In the genomic region with DNA sequence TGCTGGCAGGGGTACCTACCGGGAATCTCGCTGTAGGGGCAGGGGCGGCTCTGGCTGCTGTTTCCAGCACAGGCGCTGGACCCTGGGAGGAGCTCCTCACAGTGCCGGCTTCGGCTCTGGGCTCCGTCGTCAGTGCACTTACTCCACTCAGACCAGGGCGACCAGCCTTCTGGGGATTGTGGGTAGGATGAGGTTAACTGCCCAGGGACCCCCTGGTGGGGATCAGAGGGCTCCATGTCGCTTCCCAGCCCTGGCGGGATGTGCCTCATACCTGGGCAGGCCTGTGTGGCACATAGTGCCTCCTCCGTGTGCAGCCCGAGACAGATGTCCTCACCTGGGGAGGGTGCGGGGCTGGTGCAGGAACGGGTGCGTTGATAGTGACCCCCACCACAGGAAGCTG, we compare ENCODE assay signal across 23 cellular contexts.
"Had no signal": no experiment of that assay in that cellular context is flagged by ENCODE, and none has a peak within 500 bp of the region (broad histone marks: within the 10 kb centered on the region; RNA-seq: fewer than 3 reads in every experiment).

No MANE protein-coding gene starts in this region.

- FAIRE-seq: RCC 7860 had no signal

- H3K27ac ChIP-seq: SJSA1, SK-N-MC had no signal

- H3K9me3 ChIP-seq: MG63, SJSA1 had no signal

- H3K4me1 ChIP-seq: SJSA1 had no signal

- H3K36me3 ChIP-seq: MG63, SJSA1 had no signal

- DNase-seq: IMR-90, Karpas-422, KG1, MG63, NCI-H1092, NCI-H1105 treated with DMSO at 0.1 percent for 48 hours, NCI-H1417 treated with DMSO at 0.1 percent for 48 hours, NCI-H146, NCI-H1694 treated with DMSO at 0.1 percent for 48 hours, NCI-H1930, NCI-H2081, NCI-H2107, NCI-H2227 treated with DMSO at 0.1 percent for 48 hours, NCI-H510A, NCI-H524 treated with DMSO at 0.1 percent for 48 hours, NCI-H69, NCI-H774, Right ventricle myocardium superior, RPMI8226, SIG-M5 had no signal

- H3K4me3 ChIP-seq: MG63, SJSA1, SK-N-MC had no signal
